Comparison of ENCODE assay signal across 10 cellular contexts in genomic region chr22:39207141-39208012, GRCh38. TPM values are rescaled to one million over a fixed set of nuclear protein-coding genes. Genes with fewer than 3 reads are reported as not detected.
A peak's percentile ranks its signal among the peaks of the same experiment; 100 is the strongest.
DNase-seq lines count a peak whose midpoint lies in the region; ATAC-seq, FAIRE-seq and TF ChIP-seq lines count a peak whose summit lies in the region.
"Had no signal": no experiment of that assay in that cellular context is flagged by ENCODE, and none has a peak within 500 bp of the region (broad histone marks: within the 10 kb centered on the region; RNA-seq: fewer than 3 reads in every experiment).

No MANE protein-coding gene starts in this region.

- peaks cover 28% of the 10 kb centered on the region for H3K4me1 Mint-ChIP-seq in WTC11

- no peaks in the 10 kb centered on the region for H3K36me3 Mint-ChIP-seq in WTC11

- FAIRE-seq in H54 (lab: Jason Lieb, UNC), result peak; percentile 55

- TF ChIP-seq POLR2A in H54 (IDR thresholded peaks at IDR 0.05; ENCODE audit: low read depth, low read length), result no peak

- H3K9me3 Mint-ChIP-seq in WTC11, result no peaks in the 10 kb centered on the region

- CTCF ChIA-PET in WTC11 (lab: Charles Lee), result interaction anchor here (0.7 to 3.8 kb wide), 5 partner anchors 8 to 1723 kb away, joined by 3 to 20 read pairs (median 3); no protein-coding TSS in a partner anchor

- no peak for TF ChIP-seq CTCF in WTC11 (IDR thresholded peaks at IDR 0.05)

- ATAC-seq in WTC11, result no peak
- ATAC-seq in left colon, result peak; percentile 73
- no peak for ATAC-seq in GM21360 (IDR thresholded peaks at IDR 0.05; ENCODE audit: unreplicated experiment)
- no peak for ATAC-seq in HG03342 (IDR thresholded peaks at IDR 0.05; ENCODE audit: unreplicated experiment)

- H3K4me3 Mint-ChIP-seq in WTC11, result no peak overlapping the region

- peak overlapping the region; percentile 87 for H3K27ac Mint-ChIP-seq in WTC11

- DNase-seq in Ammon's horn (ENCODE audit: low spot score) (peak; percentile 40), H54 (ENCODE audit: insufficient read length, low spot score) (no peak), WTC11 (ENCODE audit: low spot score) (no peak), left colon (peak; percentile 26 to 31), NCI-H2107 treated with DMSO at 0.1 percent for 48 hours (lab: John Stamatoyannopoulos, UW; ENCODE audit: unreplicated experiment) (no peak)
- DNase-seq in stimulated activated CD4-positive, alpha-beta T cell treated with anti-CD3 and anti-CD28 coated beads, Interleukin-15, amount 100 ng/mL, for 24 hours, result no peak
- DNase-seq: activated CD4-positive, alpha-beta T cell treated with anti-CD3 and anti-CD28 coated beads for 1 hour; stimulated activated CD4-positive, alpha-beta T cell treated with anti-CD3 and anti-CD28 coated beads, Interleukin-2, amount 100 ng/mL, for 24 hours had no signal

- intact Hi-C loops in left colon (cut with DNase I, micrococcal nuclease), result no loop called here

- no peaks in the 10 kb centered on the region for H3K27me3 Mint-ChIP-seq in WTC11 (ENCODE audit: low read depth)

- POLR2A ChIA-PET in WTC11 (lab: Charles Lee), result interaction anchor here (0.8 to 2.0 kb wide), 5 partner anchors 23 to 35 kb away, joined by 3 to 4 read pairs (median 4); no protein-coding TSS in a partner anchor

TF ChIP-seq in WTC11, 78 proteins besides CTCF, POLR2A, EP300 and RAD21:
- TF ChIP-seq, protein P1, sequence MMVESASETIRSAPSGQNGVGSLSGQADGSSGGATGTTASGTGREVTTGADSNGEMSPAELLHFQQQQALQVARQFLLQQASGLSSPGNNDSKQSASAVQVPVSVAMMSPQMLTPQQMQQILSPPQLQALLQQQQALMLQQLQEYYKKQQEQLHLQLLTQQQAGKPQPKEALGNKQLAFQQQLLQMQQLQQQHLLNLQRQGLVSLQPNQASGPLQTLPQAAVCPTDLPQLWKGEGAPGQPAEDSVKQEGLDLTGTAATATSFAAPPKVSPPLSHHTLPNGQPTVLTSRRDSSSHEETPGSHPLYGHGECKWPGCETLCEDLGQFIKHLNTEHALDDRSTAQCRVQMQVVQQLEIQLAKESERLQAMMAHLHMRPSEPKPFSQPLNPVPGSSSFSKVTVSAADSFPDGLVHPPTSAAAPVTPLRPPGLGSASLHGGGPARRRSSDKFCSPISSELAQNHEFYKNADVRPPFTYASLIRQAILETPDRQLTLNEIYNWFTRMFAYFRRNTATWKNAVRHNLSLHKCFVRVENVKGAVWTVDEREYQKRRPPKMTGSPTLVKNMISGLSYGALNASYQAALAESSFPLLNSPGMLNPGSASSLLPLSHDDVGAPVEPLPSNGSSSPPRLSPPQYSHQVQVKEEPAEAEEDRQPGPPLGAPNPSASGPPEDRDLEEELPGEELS (CRISPR knock-in tag; IDR thresholded peaks at IDR 0.05), result no peak
- TF ChIP-seq, protein P2, sequence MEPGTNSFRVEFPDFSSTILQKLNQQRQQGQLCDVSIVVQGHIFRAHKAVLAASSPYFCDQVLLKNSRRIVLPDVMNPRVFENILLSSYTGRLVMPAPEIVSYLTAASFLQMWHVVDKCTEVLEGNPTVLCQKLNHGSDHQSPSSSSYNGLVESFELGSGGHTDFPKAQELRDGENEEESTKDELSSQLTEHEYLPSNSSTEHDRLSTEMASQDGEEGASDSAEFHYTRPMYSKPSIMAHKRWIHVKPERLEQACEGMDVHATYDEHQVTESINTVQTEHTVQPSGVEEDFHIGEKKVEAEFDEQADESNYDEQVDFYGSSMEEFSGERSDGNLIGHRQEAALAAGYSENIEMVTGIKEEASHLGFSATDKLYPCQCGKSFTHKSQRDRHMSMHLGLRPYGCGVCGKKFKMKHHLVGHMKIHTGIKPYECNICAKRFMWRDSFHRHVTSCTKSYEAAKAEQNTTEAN (CRISPR knock-in tag; IDR thresholded peaks at IDR 0.05), result no peak
- TF ChIP-seq SMAD3 (CRISPR knock-in tag; IDR thresholded peaks at IDR 0.05; ENCODE audit: borderline replicate concordance) (no peak), GTF2I (CRISPR knock-in tag; conservative IDR thresholded peaks at IDR 0.05) (no peak), SOX15 (CRISPR knock-in tag; IDR thresholded peaks at IDR 0.05) (no peak), ZNF121 (CRISPR knock-in tag; IDR thresholded peaks at IDR 0.05) (no peak), ZNF219 (CRISPR knock-in tag; IDR thresholded peaks at IDR 0.05; ENCODE audit: borderline replicate concordance) (no peak), ETV6 (CRISPR knock-in tag; IDR thresholded peaks at IDR 0.05) (no peak), GRHL2 (CRISPR knock-in tag; IDR thresholded peaks at IDR 0.05; ENCODE audit: insufficient replicate concordance, severe bottlenecking) (no peak), ZMAT4 (CRISPR knock-in tag; IDR thresholded peaks at IDR 0.05) (no peak), NR3C1 (CRISPR knock-in tag; conservative IDR thresholded peaks at IDR 0.05; ENCODE audit: low read depth) (no peak)

RNA-seq across cellular contexts. Expression of gene PDGFB, which starts 37.4 kb away (rescaled TPM):
- 6.8 to 9.2 TPM (median 7.7 TPM) in 3 replicates for total RNA-seq in WTC11 (2021)
- total RNA-seq in left colon, result 1 to 10 TPM; 2.7 to 5.3 TPM

RNA-seq across cellular contexts. Expression of gene CBX7, which starts 54.9 kb away (rescaled TPM):
- 10.6 to 11.1 TPM (median 10.6 TPM) in 3 replicates for total RNA-seq in WTC11 (2021)
- total RNA-seq in left colon, result 10 to 100 TPM; 18.6 to 33.4 TPM

Comparison
In these comparisons a context has a peak if more than half of its experiments do, and no peak if none do; other contexts are left out.
1. DNase-seq: peak in Ammon's horn (single experiment) and left colon (2 of 2); none in H54 (single experiment), WTC11 (single experiment), NCI-H2107 treated with DMSO at 0.1 percent for 48 hours (single experiment) and stimulated activated CD4-positive, alpha-beta T cell treated with anti-CD3 and anti-CD28 coated beads, Interleukin-15, amount 100 ng/mL, for 24 hours (single experiment).